Comparison of ENCODE assay signal across 14 cellular contexts in genomic region chr16:50297301-50298074, GRCh38.
DNase-seq lines count a peak whose midpoint lies in the region; ATAC-seq lines count a peak whose summit lies in the region.
"Had no signal": no experiment of that assay in that cellular context is flagged by ENCODE, and none has a peak within 500 bp of the region (broad histone marks: within the 10 kb centered on the region; RNA-seq: fewer than 3 reads in every experiment).

No MANE protein-coding gene starts in this region.

- H3K4me1 Mint-ChIP-seq in effector memory CD8-positive, alpha-beta T cell (ENCODE audit: low read depth in 2 of 2) = peaks cover 5 to 11% of the 10 kb centered on the region in 2 donors

- intact Hi-C loops in posterior cingulate gyrus (cut with DNase I) = no loop called here

- no peak overlapping the region for H3K4me3 Mint-ChIP-seq in effector memory CD8-positive, alpha-beta T cell
- H3K4me3 Mint-ChIP-seq: HFFc6 had no signal

- ATAC-seq in effector memory CD8-positive, alpha-beta T cell (replicated peaks) = no peak

- no peaks in the 10 kb centered on the region for H3K9me3 Mint-ChIP-seq in effector memory CD8-positive, alpha-beta T cell
- H3K9me3 Mint-ChIP-seq: HFFc6 had no signal

- H3K36me3 Mint-ChIP-seq in effector memory CD8-positive, alpha-beta T cell (ENCODE audit: insufficient read depth) = peaks cover 73% of the 10 kb centered on the region

- H3K27ac Mint-ChIP-seq in effector memory CD8-positive, alpha-beta T cell = peak overlapping the region; percentile 72 to 80
- H3K27ac Mint-ChIP-seq: HFFc6 had no signal

- H3K27me3 Mint-ChIP-seq in effector memory CD8-positive, alpha-beta T cell = no peaks in the 10 kb centered on the region

- peak; percentile 0 for DNase-seq in NCI-H446 treated with DMSO at 0.1 percent for 48 hours (lab: John Stamatoyannopoulos, UW)
- no peak for DNase-seq in NCI-H446 (lab: John Stamatoyannopoulos, UW)
- DNase-seq in NCI-H524 treated with DMSO at 0.1 percent for 48 hours (lab: John Stamatoyannopoulos, UW) = peak; percentile 96
- no peak for DNase-seq in effector memory CD8-positive, alpha-beta T cell
- peak in 6 of 10 donors; percentile 4 to 76 (median 32) for DNase-seq in posterior cingulate gyrus
- DNase-seq in NOMO-1 treated with dmso at 0.1 percent for 144 hours (lab: John Stamatoyannopoulos, UW; ENCODE audit: unreplicated experiment) = no peak
- DNase-seq in SIG-M5 treated with dmso at 0.1 percent for 504 hours (lab: John Stamatoyannopoulos, UW; ENCODE audit: unreplicated experiment) = no peak
- DNase-seq in NCI-H187 treated with DMSO at 0.1 percent for 48 hours (lab: John Stamatoyannopoulos, UW) = no peak
- DNase-seq: activated CD8-positive, alpha-beta memory T cell treated with anti-CD3 and anti-CD28 coated beads, Interleukin-2, amount 50 U/mL, for 4 hours; central memory CD4-positive, alpha-beta T cell; foreskin fibroblast; HFFc6; mesenchymal stem cell; NCI-H1436 had no signal

Comparison
In these comparisons a context has a peak if more than half of its experiments do, and no peak if none do; other contexts are left out.
1. DNase-seq: peak in NCI-H446 treated with DMSO at 0.1 percent for 48 hours (single experiment), NCI-H524 treated with DMSO at 0.1 percent for 48 hours (single experiment) and posterior cingulate gyrus (6 of 10); none in NCI-H446 (0 of 2), effector memory CD8-positive, alpha-beta T cell (0 of 3), NOMO-1 treated with dmso at 0.1 percent for 144 hours (single experiment), SIG-M5 treated with dmso at 0.1 percent for 504 hours (single experiment) and NCI-H187 treated with DMSO at 0.1 percent for 48 hours (single experiment).